In the genomic region with DNA sequence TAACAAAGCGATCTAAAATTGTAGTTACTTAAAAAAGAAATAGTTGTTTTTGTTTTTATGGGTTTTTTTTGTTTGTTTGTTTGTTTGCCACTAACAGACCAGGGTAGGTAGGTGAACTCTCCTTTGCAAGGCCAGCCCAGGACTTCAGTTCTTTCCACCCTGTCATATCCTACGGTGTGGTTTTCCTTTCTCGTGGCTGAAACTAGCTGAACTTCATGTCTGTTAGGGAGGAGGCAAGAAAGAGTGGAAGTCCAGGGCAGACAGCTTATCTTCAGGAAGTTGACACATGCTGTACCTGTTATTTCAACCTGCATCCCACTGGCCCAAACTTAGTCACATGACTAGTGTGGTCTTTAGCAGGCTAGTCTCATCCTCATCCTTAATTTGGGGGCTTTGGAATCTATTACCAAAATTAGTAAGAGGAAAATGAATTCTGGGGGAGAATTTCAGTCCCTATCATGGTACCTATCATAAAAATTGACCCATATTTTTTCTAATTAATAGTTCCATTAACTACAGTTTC, we compare ENCODE assay signal across 34 cellular contexts.
"Had no signal": no experiment of that assay in that cellular context is flagged by ENCODE, and none has a peak within 500 bp of the region (broad histone marks: within the 10 kb centered on the region; RNA-seq: fewer than 3 reads in every experiment).

No MANE protein-coding gene starts in this region.

- H3K4me2 ChIP-seq: KMS-11 had no signal

- H3K36me3 Mint-ChIP-seq: activated CD8-positive, alpha-beta memory T cell treated with anti-CD3 and anti-CD28 coated beads, Interleukin-2, amount 10 ng/mL, durations not matched to agents 7 days and 5 days; activated naive CD8-positive, alpha-beta T cell treated with anti-CD3 and anti-CD28 coated beads for 36 hours; IgD-negative memory B cell; T-cell had no signal

- H3K4me1 Mint-ChIP-seq: activated CD4-positive, alpha-beta memory T cell treated with anti-CD3 and anti-CD28 coated beads, Interleukin-2, amount 10 ng/mL, durations not matched to agents 7 days and 5 days; activated CD8-positive, alpha-beta memory T cell treated with anti-CD3 and anti-CD28 coated beads, Interleukin-2, amount 10 ng/mL, durations not matched to agents 7 days and 5 days; activated naive CD8-positive, alpha-beta T cell treated with anti-CD3 and anti-CD28 coated beads for 36 hours; central memory CD8-positive, alpha-beta T cell; IgD-negative memory B cell; T-cell; T-helper 17 cell had no signal

- H3K4me3 Mint-ChIP-seq: activated CD4-positive, alpha-beta memory T cell treated with anti-CD3 and anti-CD28 coated beads, Interleukin-2, amount 10 ng/mL, durations not matched to agents 7 days and 5 days; activated CD8-positive, alpha-beta memory T cell treated with anti-CD3 and anti-CD28 coated beads, Interleukin-2, amount 10 ng/mL, durations not matched to agents 7 days and 5 days; activated naive CD8-positive, alpha-beta T cell treated with anti-CD3 and anti-CD28 coated beads for 36 hours; central memory CD8-positive, alpha-beta T cell; IgD-negative memory B cell; T-cell; T-helper 17 cell had no signal

- H3K27me3 ChIP-seq: brain microvascular endothelial cell, cardiac muscle cell had no signal

- H3K27ac Mint-ChIP-seq: activated CD4-positive, alpha-beta memory T cell treated with anti-CD3 and anti-CD28 coated beads, Interleukin-2, amount 10 ng/mL, durations not matched to agents 7 days and 5 days; activated CD8-positive, alpha-beta memory T cell treated with anti-CD3 and anti-CD28 coated beads, Interleukin-2, amount 10 ng/mL, durations not matched to agents 7 days and 5 days; activated naive CD8-positive, alpha-beta T cell treated with anti-CD3 and anti-CD28 coated beads for 36 hours; IgD-negative memory B cell; T-cell; T-helper 17 cell had no signal

- H3K9me3 ChIP-seq: SJCRH30 had no signal

- ATAC-seq: activated CD8-positive, alpha-beta memory T cell treated with anti-CD3 and anti-CD28 coated beads, Interleukin-2, amount 10 ng/mL, durations not matched to agents 7 days and 5 days; Panc1; T-cell; T-helper 17 cell had no signal

- H3K4me3 ChIP-seq: cardiac muscle cell, SJCRH30, SK-N-MC had no signal

- H3K27ac ChIP-seq: brain microvascular endothelial cell, cardiac muscle cell, KMS-11, SJCRH30, SK-N-MC, WERI-Rb-1 had no signal

- H3K27me3 Mint-ChIP-seq: activated CD4-positive, alpha-beta memory T cell treated with anti-CD3 and anti-CD28 coated beads, Interleukin-2, amount 10 ng/mL, durations not matched to agents 7 days and 5 days; activated CD8-positive, alpha-beta memory T cell treated with anti-CD3 and anti-CD28 coated beads, Interleukin-2, amount 10 ng/mL, durations not matched to agents 7 days and 5 days; activated naive CD8-positive, alpha-beta T cell treated with anti-CD3 and anti-CD28 coated beads for 36 hours; central memory CD8-positive, alpha-beta T cell; IgD-negative memory B cell; T-cell; T-helper 17 cell had no signal

- DNase-seq: activated CD4-positive, alpha-beta memory T cell treated with anti-CD3 and anti-CD28 coated beads, Interleukin-2, amount 10 ng/mL, durations not matched to agents 7 days and 5 days; activated CD4-positive, alpha-beta T cell treated with anti-CD3 and anti-CD28 coated beads for 1 hour; activated CD4-positive, alpha-beta T cell treated with anti-CD3 and anti-CD28 coated beads for 48 hours; activated CD4-positive, CD25-positive, alpha-beta regulatory T cell; activated CD8-positive, alpha-beta memory T cell treated with anti-CD3 and anti-CD28 coated beads for 24 hours; activated CD8-positive, alpha-beta memory T cell treated with anti-CD3 and anti-CD28 coated beads, Interleukin-2, amount 10 ng/mL, durations not matched to agents 7 days and 5 days; activated CD8-positive, alpha-beta memory T cell treated with anti-CD3 and anti-CD28 coated beads, Interleukin-2, amount 50 U/mL, for 48 hours; activated effector memory CD4-positive, alpha-beta T cell treated with anti-CD3 and anti-CD28 coated beads, Interleukin-2, amount 50 U/mL, for 16 hours; activated naive CD4-positive, alpha-beta T cell; activated naive CD4-positive, alpha-beta T cell treated with anti-CD3 and anti-CD28 coated beads, Interleukin-2, amount 50 U/mL, for 16 hours; activated naive CD8-positive, alpha-beta T cell treated with anti-CD3 and anti-CD28 coated beads for 36 hours; activated T-cell treated with anti-CD3 and anti-CD28 coated beads, Interleukin-2, amount 50 U/mL, for 48 hours; amniotic stem cell; aorta; brain microvascular endothelial cell; NCI-H1105 treated with DMSO at 0.1 percent for 48 hours; NCI-H1436; NCI-H1694; NCI-H1930; NCI-H2081 treated with DMSO at 0.1 percent for 48 hours; NCI-H510A; NCI-H526; NCI-H748 treated with DMSO at 0.1 percent for 48 hours; SHP77; SJCRH30; T-cell; T-helper 17 cell; WERI-Rb-1 had no signal

- H3K9ac ChIP-seq: KMS-11 had no signal

- H3K9me3 Mint-ChIP-seq: activated CD4-positive, alpha-beta memory T cell treated with anti-CD3 and anti-CD28 coated beads, Interleukin-2, amount 10 ng/mL, durations not matched to agents 7 days and 5 days; activated naive CD8-positive, alpha-beta T cell treated with anti-CD3 and anti-CD28 coated beads for 36 hours; central memory CD8-positive, alpha-beta T cell; IgD-negative memory B cell had no signal

- H3K4me1 ChIP-seq: SJCRH30 had no signal

- H3K36me3 ChIP-seq: brain microvascular endothelial cell, cardiac muscle cell, SJCRH30, WERI-Rb-1 had no signal
